Comparison of ENCODE assay signal across 8 cellular contexts in the genomic region with DNA sequence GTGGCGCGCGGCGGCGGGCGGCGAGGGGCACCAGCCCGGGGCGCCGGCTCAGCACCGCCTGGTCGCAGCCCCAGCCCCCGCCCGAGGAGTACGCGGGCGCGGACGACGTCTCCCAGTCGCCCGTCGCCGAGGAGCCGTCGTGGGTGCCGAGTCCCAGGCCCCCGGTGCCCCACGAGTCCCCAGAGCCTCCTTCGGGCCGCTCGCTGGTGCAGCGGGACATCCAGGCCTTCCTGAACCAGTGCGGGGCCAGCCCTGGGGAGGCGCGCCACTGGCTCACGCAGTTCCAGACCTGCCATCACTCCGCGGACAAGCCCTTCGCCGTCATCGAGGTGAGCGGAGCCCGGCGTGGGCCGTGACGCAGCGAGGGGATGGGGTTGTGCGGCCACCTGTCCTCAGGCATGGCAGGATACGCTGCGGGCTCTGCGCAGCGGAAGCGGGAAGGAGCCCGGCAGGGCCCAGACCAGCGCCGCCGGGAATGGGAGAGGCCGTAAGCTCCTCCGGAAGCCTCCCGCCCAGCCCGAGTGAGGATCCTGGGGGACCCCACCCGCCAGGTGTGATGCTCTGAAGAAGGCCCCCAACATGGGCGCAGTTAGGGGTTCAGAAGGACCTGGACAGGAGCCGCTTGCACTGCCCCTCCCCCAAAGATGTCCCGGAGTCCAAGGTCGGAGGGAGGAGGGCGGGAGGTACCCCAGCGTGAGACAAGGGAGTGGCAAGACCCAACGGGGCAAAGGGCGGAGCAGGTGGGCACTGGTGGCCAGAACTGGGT. TPM values are rescaled to one million over a fixed set of nuclear protein-coding genes. Genes with fewer than 3 reads are reported as not detected.
DNase-seq lines count a peak whose midpoint lies in the region; ATAC-seq and TF ChIP-seq lines count a peak whose summit lies in the region.

No MANE protein-coding gene starts in this region.

- peak overlapping the region; percentile 59 for H3K4me3 ChIP-seq in H7 (ENCODE audit: insufficient read depth, low read depth, low read length)
- peak overlapping the region; percentile 52 to 71 (median 67) for H3K4me3 ChIP-seq in gastrocnemius medialis

- TF ChIP-seq POLR2A in gastrocnemius medialis (IDR thresholded peaks at IDR 0.05) = no peak

- ATAC-seq in gastrocnemius medialis = no peak

- TF ChIP-seq CTCF in glutamatergic neuron (IDR thresholded peaks at IDR 0.05; ENCODE audit: partially characterized antibody, unreplicated experiment) = no peak
- no peak for TF ChIP-seq CTCF in gastrocnemius medialis (IDR thresholded peaks at IDR 0.05 in 4 of 5, conservative IDR thresholded peaks at IDR 0.05 in 1 of 5)

- H3K36me3 ChIP-seq in H7 (replicated peaks; ENCODE audit: control insufficient read depth, insufficient read depth, low read length) = peaks cover 2% of the 10 kb centered on the region
- no peaks in the 10 kb centered on the region for H3K36me3 ChIP-seq in gastrocnemius medialis

- DNase-seq in H7 = peak; percentile 79
- peak; percentile 73 for DNase-seq in activated CD4-positive, alpha-beta T cell treated with anti-CD3 and anti-CD28 coated beads, Interleukin-2, amount 10 ng/mL, durations not matched to agents 24 days and 14 days
- peak; percentile 39 for DNase-seq in glutamatergic neuron
- no peak for DNase-seq in gastrocnemius medialis
- DNase-seq in DMS114 treated with DMSO at 0.1 percent for 48 hours (lab: John Stamatoyannopoulos, UW; ENCODE audit: unreplicated experiment) = no peak
- DNase-seq in D341Med (ENCODE audit: low spot score) = no peak
- DNase-seq in MV-4-11 (lab: John Stamatoyannopoulos, UW) = no peak
- no peak for DNase-seq in NAMALWA (ENCODE audit: low spot score)

- H3K4me3 Mint-ChIP-seq in activated CD4-positive, alpha-beta T cell treated with anti-CD3 and anti-CD28 coated beads, Interleukin-2, amount 10 ng/mL, durations not matched to agents 24 days and 14 days = peak overlapping the region; percentile 55
- H3K4me3 Mint-ChIP-seq in glutamatergic neuron (ENCODE audit: unreplicated experiment) = peak overlapping the region; percentile 55

- H3K9me3 Mint-ChIP-seq in activated CD4-positive, alpha-beta T cell treated with anti-CD3 and anti-CD28 coated beads, Interleukin-2, amount 10 ng/mL, durations not matched to agents 24 days and 14 days = no peaks in the 10 kb centered on the region
- peaks cover 2% of the 10 kb centered on the region for H3K9me3 Mint-ChIP-seq in glutamatergic neuron (ENCODE audit: unreplicated experiment)

- in situ Hi-C loops in gastrocnemius medialis (cut with MboI; ENCODE audit: low sequenced_read_pairs in 4 of 4) = no loop called here

- no peak overlapping the region for H3K27ac ChIP-seq in gastrocnemius medialis

- H3K9me3 ChIP-seq in gastrocnemius medialis = no peaks in the 10 kb centered on the region

- H3K27ac Mint-ChIP-seq in activated CD4-positive, alpha-beta T cell treated with anti-CD3 and anti-CD28 coated beads, Interleukin-2, amount 10 ng/mL, durations not matched to agents 24 days and 14 days = no peak overlapping the region
- no peak overlapping the region for H3K27ac Mint-ChIP-seq in glutamatergic neuron (ENCODE audit: unreplicated experiment)

- peaks cover 20% of the 10 kb centered on the region for H3K4me1 Mint-ChIP-seq in activated CD4-positive, alpha-beta T cell treated with anti-CD3 and anti-CD28 coated beads, Interleukin-2, amount 10 ng/mL, durations not matched to agents 24 days and 14 days
- H3K4me1 Mint-ChIP-seq in glutamatergic neuron (ENCODE audit: low read depth, unreplicated experiment) = peaks cover 3% of the 10 kb centered on the region

- H3K36me3 Mint-ChIP-seq in activated CD4-positive, alpha-beta T cell treated with anti-CD3 and anti-CD28 coated beads, Interleukin-2, amount 10 ng/mL, durations not matched to agents 24 days and 14 days (ENCODE audit: low read depth) = peaks cover 9% of the 10 kb centered on the region
- H3K36me3 Mint-ChIP-seq in glutamatergic neuron (ENCODE audit: unreplicated experiment) = no peaks in the 10 kb centered on the region

- intact Hi-C loops in activated CD4-positive, alpha-beta T cell treated with anti-CD3 and anti-CD28 coated beads, Interleukin-2, amount 10 ng/mL, durations not matched to agents 24 days and 14 days (cut with micrococcal nuclease) = loop anchor here (5.0 to 10.0 kb wide), 2 partner anchors 37 to 520 kb away; partner anchors contain the start of gene DHX8
- intact Hi-C loops in gastrocnemius medialis (cut with DNase I; ENCODE audit: low total_unique reads) = loop anchor here (5.0 kb wide), 1 partner anchor 107 kb away; no protein-coding TSS in a partner anchor

- peaks cover 15 to 28% of the 10 kb centered on the region in 2 donors for H3K4me1 ChIP-seq in gastrocnemius medialis

- H3K27me3 ChIP-seq in H7 (ENCODE audit: control insufficient read depth, insufficient read depth, low read length) = peaks cover 27% of the 10 kb centered on the region
- H3K27me3 ChIP-seq in gastrocnemius medialis = peaks cover 35 to 40% (median 40%) of the 10 kb centered on the region in 3 donors

- H3K27me3 Mint-ChIP-seq in activated CD4-positive, alpha-beta T cell treated with anti-CD3 and anti-CD28 coated beads, Interleukin-2, amount 10 ng/mL, durations not matched to agents 24 days and 14 days = peaks cover 16% of the 10 kb centered on the region
- peaks cover 16% of the 10 kb centered on the region for H3K27me3 Mint-ChIP-seq in glutamatergic neuron (ENCODE audit: unreplicated experiment)

RNA-seq across cellular contexts. Expression of gene NAGS, which starts 0.5 kb away (rescaled TPM):
- total RNA-seq in H7 (2014; rRNA removed; shearing (Covaris generic)) = 5.1 and 5.9 TPM in 2 replicates
- 0.59 and 0.91 TPM in 2 replicates for total RNA-seq in activated CD4-positive, alpha-beta T cell treated with anti-CD3 and anti-CD28 coated beads, Interleukin-2, amount 10 ng/mL, durations not matched to agents 24 days and 14 days
- total RNA-seq in glutamatergic neuron (ENCODE audit: unreplicated experiment) = 0.49 TPM
- 1 to 10 TPM in 1 of 4 donors, under 1 TPM in 3; 0.13 to 1.2 (median 0.34) TPM for total RNA-seq in gastrocnemius medialis

RNA-seq across cellular contexts. Expression of gene TMEM101, which starts 9.8 kb away (rescaled TPM):
- 31.7 and 48.5 TPM in 2 replicates for total RNA-seq in H7 (2014; rRNA removed; shearing (Covaris generic))
- 27.5 and 32.8 TPM in 2 replicates for total RNA-seq in activated CD4-positive, alpha-beta T cell treated with anti-CD3 and anti-CD28 coated beads, Interleukin-2, amount 10 ng/mL, durations not matched to agents 24 days and 14 days
- total RNA-seq in glutamatergic neuron (ENCODE audit: unreplicated experiment) (22.6 TPM), gastrocnemius medialis (10 to 100 TPM; 28.8 to 38.3 (median 36.4) TPM)

RNA-seq across cellular contexts. Expression of gene PYY, which starts 51.2 kb away (rescaled TPM):
- total RNA-seq in H7 (2014; rRNA removed; shearing (Covaris generic)) = 0.67 and 1.8 TPM in 2 replicates
- total RNA-seq in activated CD4-positive, alpha-beta T cell treated with anti-CD3 and anti-CD28 coated beads, Interleukin-2, amount 10 ng/mL, durations not matched to agents 24 days and 14 days = 0.26 TPM in 1 of 2 replicates, not detected in the other
- total RNA-seq in glutamatergic neuron (ENCODE audit: unreplicated experiment) (not detected), gastrocnemius medialis (not detected)

Comparison
In these comparisons a context has a peak if more than half of its experiments do, and no peak if none do; other contexts are left out.
1. DNase-seq: peak in H7 (single experiment), activated CD4-positive, alpha-beta T cell treated with anti-CD3 and anti-CD28 coated beads, Interleukin-2, amount 10 ng/mL, durations not matched to agents 24 days and 14 days (single experiment) and glutamatergic neuron (single experiment); none in gastrocnemius medialis (0 of 2), DMS114 treated with DMSO at 0.1 percent for 48 hours (single experiment), D341Med (single experiment), MV-4-11 (single experiment) and NAMALWA (single experiment).